ENCODE assay signal across 8 cellular contexts in the genomic region with DNA sequence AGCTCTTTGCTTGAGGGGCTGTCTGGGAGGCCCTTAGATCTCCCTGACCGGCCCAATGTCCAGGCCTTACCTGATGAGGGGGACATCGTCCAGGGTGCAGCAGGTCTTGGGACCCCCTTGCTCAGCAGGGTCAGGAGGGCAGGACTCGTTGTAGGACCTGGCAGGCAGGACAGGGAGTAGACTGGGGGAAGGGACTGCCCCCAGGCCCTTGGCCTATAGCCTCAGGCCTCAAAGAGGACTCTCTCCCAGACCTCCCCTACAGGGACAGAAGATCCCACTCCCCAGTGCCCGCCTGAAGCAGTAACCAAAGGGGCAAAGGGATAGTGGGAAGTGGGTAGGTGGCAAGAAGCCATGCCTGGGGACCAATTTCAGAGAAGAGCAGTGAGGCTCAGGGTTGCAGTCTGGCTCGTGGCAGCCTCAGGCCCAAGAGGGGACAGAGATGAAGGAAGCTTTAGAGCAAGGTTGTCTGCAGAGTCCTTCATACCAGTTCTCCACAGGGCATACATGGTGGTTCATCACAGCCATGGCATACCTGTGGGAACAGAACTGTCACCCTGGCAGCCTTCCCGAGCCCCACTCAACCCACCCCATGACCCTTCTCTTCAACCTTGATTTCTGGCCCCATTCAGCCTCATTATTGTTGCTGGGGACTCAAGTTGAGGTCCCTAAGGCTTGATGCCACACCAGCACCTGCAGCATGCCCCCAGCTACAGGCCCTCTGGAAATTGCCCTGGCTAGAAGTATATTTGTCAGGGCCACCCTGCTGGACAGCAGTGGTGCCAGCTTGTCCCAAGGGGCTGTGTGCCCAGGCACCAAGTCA. TPM values are rescaled to one million over a fixed set of nuclear protein-coding genes. Genes with fewer than 3 reads are reported as not detected.
DNase-seq lines count a peak whose midpoint lies in the region; ATAC-seq and TF ChIP-seq lines count a peak whose summit lies in the region.

No MANE protein-coding gene starts in this region.

- CTCF ChIA-PET in activated CD4-positive, alpha-beta memory T cell treated with anti-CD3 and anti-CD28 coated beads for 36 hours (lab: Charles Lee): interaction anchor here (1.0 to 1.6 kb wide), 2 partner anchors 11 to 36 kb away, joined by 3 to 5 read pairs; a partner anchor contains a TSS

- 67 to 68% (median 67%) methylated on average over 6 of the region's 6 CpGs for WGBS in psoas muscle, 3 donors

- peak overlapping the region; percentile 59 for H3K27ac Mint-ChIP-seq in activated CD4-positive, alpha-beta memory T cell treated with anti-CD3 and anti-CD28 coated beads for 36 hours

- no peak overlapping the region for H3K4me3 ChIP-seq in DND-41 (ENCODE audit: low read depth in 1 of 2, low read length in 2 of 2)
- peak overlapping the region; percentile 99 for H3K4me3 ChIP-seq in fibroblast of the aortic adventitia (ENCODE audit: low read depth, low read length)
- H3K4me3 ChIP-seq in psoas muscle: peak overlapping the region; percentile 74
- no peak overlapping the region for H3K4me3 ChIP-seq in WERI-Rb-1 (ENCODE audit: low read depth, low read length)

- DNase-seq in DND-41 (no peak), fibroblast of the aortic adventitia (ENCODE audit: low read depth) (no peak), psoas muscle (peak in 1 of 2 donors; percentile 45), GM20000 (ENCODE audit: low spot score) (no peak), WERI-Rb-1 (no peak)
- DNase-seq in activated CD4-positive, alpha-beta memory T cell treated with anti-CD3 and anti-CD28 coated beads for 36 hours: no peak

- TF ChIP-seq CTCF in DND-41 (IDR thresholded peaks at IDR 0.05; ENCODE audit: borderline replicate concordance, extremely low read depth, low read length, poor library complexity, severe bottlenecking): no peak
- TF ChIP-seq CTCF in fibroblast of the aortic adventitia (IDR thresholded peaks at IDR 0.05; ENCODE audit: insufficient read depth, low read length): no peak
- no peak for TF ChIP-seq CTCF in psoas muscle (IDR thresholded peaks at IDR 0.05)
- TF ChIP-seq CTCF in GM20000 (IDR thresholded peaks at IDR 0.05; ENCODE audit: extremely low read depth, missing control alignments): no peak
- no peak for TF ChIP-seq CTCF in WERI-Rb-1 (IDR thresholded peaks at IDR 0.05; ENCODE audit: low read depth, low read length)

- H3K4me2 ChIP-seq in DND-41 (ENCODE audit: insufficient read depth, low read length): peak overlapping the region; percentile 68

- peaks cover 30% of the 10 kb centered on the region for H4K20me1 ChIP-seq in DND-41 (ENCODE audit: insufficient read depth, low read length)

- H3K4me1 Mint-ChIP-seq in activated CD4-positive, alpha-beta memory T cell treated with anti-CD3 and anti-CD28 coated beads for 36 hours (ENCODE audit: low read depth): peaks cover 36% of the 10 kb centered on the region

- H3K9ac ChIP-seq in DND-41 (ENCODE audit: low read depth, low read length): no peak overlapping the region

- no peaks in the 10 kb centered on the region for H3K27me3 Mint-ChIP-seq in activated CD4-positive, alpha-beta memory T cell treated with anti-CD3 and anti-CD28 coated beads for 36 hours

- no peaks in the 10 kb centered on the region for H3K9me3 Mint-ChIP-seq in activated CD4-positive, alpha-beta memory T cell treated with anti-CD3 and anti-CD28 coated beads for 36 hours

- no peak for ATAC-seq in DND-41 (ENCODE audit: insufficient read depth, low read depth)
- no peak for ATAC-seq in psoas muscle
- no peak for ATAC-seq in HG03520 (IDR thresholded peaks at IDR 0.05; ENCODE audit: unreplicated experiment)
- ATAC-seq in GM18873 (IDR thresholded peaks at IDR 0.05; ENCODE audit: low FRiP score, unreplicated experiment): no peak

- H2AFZ ChIP-seq in DND-41 (ENCODE audit: low read depth, low read length): no peak overlapping the region

- H3K27me3 ChIP-seq in DND-41 (ENCODE audit: insufficient read depth, low read length, poor library complexity) (peaks cover 10% of the 10 kb centered on the region), psoas muscle (ENCODE audit: insufficient read depth in 3 of 3, low read length in 2 of 3) (no peaks in the 10 kb centered on the region), WERI-Rb-1 (ENCODE audit: insufficient read depth, low read depth, severe bottlenecking) (no peaks in the 10 kb centered on the region)

- POLR2A ChIA-PET in activated CD4-positive, alpha-beta memory T cell treated with anti-CD3 and anti-CD28 coated beads for 36 hours (lab: Charles Lee): interaction anchor here (1.0 to 1.8 kb wide), 2 partner anchors 22 to 55 kb away, joined by 3 to 4 read pairs; no protein-coding TSS in a partner anchor

- H3K36me3 Mint-ChIP-seq in activated CD4-positive, alpha-beta memory T cell treated with anti-CD3 and anti-CD28 coated beads for 36 hours: peaks cover 7% of the 10 kb centered on the region

- peak overlapping the region; percentile 69 for H3K4me3 Mint-ChIP-seq in activated CD4-positive, alpha-beta memory T cell treated with anti-CD3 and anti-CD28 coated beads for 36 hours

- peaks cover 21% of the 10 kb centered on the region for H3K36me3 ChIP-seq in DND-41 (ENCODE audit: insufficient read depth, low read length)
- H3K36me3 ChIP-seq in psoas muscle (ENCODE audit: insufficient read depth in 1 of 2, low read depth in 1 of 2): peaks cover 3 to 53% of the 10 kb centered on the region in 2 donors
- peaks cover 18% of the 10 kb centered on the region for H3K36me3 ChIP-seq in WERI-Rb-1

- H3K27ac ChIP-seq in DND-41 (ENCODE audit: low read length): no peak overlapping the region
- H3K27ac ChIP-seq in psoas muscle: peak overlapping the region; percentile 89
- H3K27ac ChIP-seq in WERI-Rb-1: no peak overlapping the region

- H3K4me1 ChIP-seq in DND-41 (ENCODE audit: insufficient read depth, low read length) (peaks cover 31% of the 10 kb centered on the region), psoas muscle (peaks cover 56% of the 10 kb centered on the region)

- intact Hi-C loops in activated CD4-positive, alpha-beta memory T cell treated with anti-CD3 and anti-CD28 coated beads for 36 hours (cut with micrococcal nuclease): loop anchor here (2.0 kb wide), 1 partner anchor 16 kb away; a partner anchor contains a TSS
- intact Hi-C loops in psoas muscle (cut with DNase I): loop anchor here in 1 of 2 donors (2.0 kb wide), 1 partner anchor 14 kb away; no protein-coding TSS in a partner anchor

- peaks cover 15% of the 10 kb centered on the region for H3K79me2 ChIP-seq in DND-41 (ENCODE audit: insufficient read depth, low read length)

- H3K9me3 ChIP-seq in DND-41 (ENCODE audit: insufficient read depth, low read length, severe bottlenecking) (no peaks in the 10 kb centered on the region), psoas muscle (no peaks in the 10 kb centered on the region), WERI-Rb-1 (ENCODE audit: severe bottlenecking) (no peaks in the 10 kb centered on the region)

RNA-seq across cellular contexts. Expression of a gene that starts 1.3 kb away (rescaled TPM):
- 1 to 10 TPM; 1.2 to 1.6 TPM for total RNA-seq in activated CD4-positive, alpha-beta memory T cell treated with anti-CD3 and anti-CD28 coated beads for 36 hours
- total RNA-seq in fibroblast of the aortic adventitia (ENCODE audit: low replicate concordance) (7.4 and 8.6 TPM in 2 replicates), psoas muscle (10 to 100 TPM; 20.1 to 54.3 (median 30.9) TPM)
- 10 to 100 TPM; 17.4 to 82.6 (median 40.3) TPM for polyA plus RNA-seq in psoas muscle

RNA-seq across cellular contexts. Expression of a gene that starts 5.6 kb away (rescaled TPM):
- total RNA-seq in activated CD4-positive, alpha-beta memory T cell treated with anti-CD3 and anti-CD28 coated beads for 36 hours: 100 to 1,000 TPM; 120 to 124 TPM
- total RNA-seq in fibroblast of the aortic adventitia (ENCODE audit: low replicate concordance): 86.7 and 213 TPM in 2 replicates
- total RNA-seq in psoas muscle: 100 to 1,000 TPM in 1 of 4 donors, 10 to 100 TPM in 3; 84.7 to 107 (median 90.0) TPM
- polyA plus RNA-seq in psoas muscle: 100 to 1,000 TPM; 156 to 212 (median 184) TPM

RNA-seq across cellular contexts. Expression of a gene that starts 10.7 kb away (rescaled TPM):
- total RNA-seq in activated CD4-positive, alpha-beta memory T cell treated with anti-CD3 and anti-CD28 coated beads for 36 hours: 10 to 100 TPM; 36.3 to 39.1 TPM
- total RNA-seq in fibroblast of the aortic adventitia (ENCODE audit: low replicate concordance) (4.6 and 22.2 TPM in 2 replicates), psoas muscle (10 to 100 TPM; 43.4 to 61.9 (median 47.5) TPM)
- 10 to 100 TPM; 26.9 to 76.0 (median 43.8) TPM for polyA plus RNA-seq in psoas muscle

RNA-seq across cellular contexts. Expression of a gene that starts 14.8 kb away (rescaled TPM):
- total RNA-seq in activated CD4-positive, alpha-beta memory T cell treated with anti-CD3 and anti-CD28 coated beads for 36 hours: 10 to 100 TPM; 83.2 to 83.4 TPM
- 45.6 and 251 TPM in 2 replicates for total RNA-seq in fibroblast of the aortic adventitia (ENCODE audit: low replicate concordance)
- 10 to 100 TPM; 39.0 to 61.8 (median 45.6) TPM for total RNA-seq in psoas muscle
- polyA plus RNA-seq in psoas muscle: 100 to 1,000 TPM in 1 of 3 donors, 10 to 100 TPM in 2; 53.7 to 104 (median 58.3) TPM

RNA-seq across cellular contexts. Expression of a gene that starts 16.9 kb away (rescaled TPM):
- total RNA-seq in activated CD4-positive, alpha-beta memory T cell treated with anti-CD3 and anti-CD28 coated beads for 36 hours: 10 to 100 TPM; 49.7 to 51.9 TPM
- total RNA-seq in fibroblast of the aortic adventitia (ENCODE audit: low replicate concordance) (33.8 and 56.2 TPM in 2 replicates), psoas muscle (10 to 100 TPM; 58.1 to 95.0 (median 83.2) TPM)
- 100 to 1,000 TPM; 106 to 149 (median 128) TPM for polyA plus RNA-seq in psoas muscle

Comparison
In these comparisons a context has a peak if more than half of its experiments do, and no peak if none do; other contexts are left out.
1. H3K4me3 ChIP-seq: peak in fibroblast of the aortic adventitia (single experiment) and psoas muscle (single experiment); none in DND-41 (0 of 2) and WERI-Rb-1 (single experiment).